In the genomic region with DNA sequence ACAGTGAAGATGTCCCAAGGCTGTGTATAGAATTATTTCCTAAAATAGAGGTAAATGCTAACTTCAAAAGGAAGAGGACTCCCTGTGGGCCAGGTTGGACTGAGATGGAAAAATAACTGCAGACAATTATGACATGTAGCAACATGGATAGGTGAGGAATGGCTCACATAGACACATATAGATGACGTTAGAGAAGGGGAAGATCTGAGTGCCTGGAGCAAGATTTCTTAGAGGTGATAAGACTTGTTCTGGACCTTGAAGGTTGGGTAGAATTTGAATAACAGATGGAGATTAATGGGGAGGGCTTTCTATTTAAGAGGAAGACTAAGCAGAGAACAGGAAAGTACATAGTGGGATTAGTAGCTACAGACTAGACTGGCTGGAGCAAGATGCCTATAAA, we compare ENCODE assay signal across 20 cellular contexts.
"Had no signal": no experiment of that assay in that cellular context is flagged by ENCODE, and none has a peak within 500 bp of the region (broad histone marks: within the 10 kb centered on the region; RNA-seq: fewer than 3 reads in every experiment).

No MANE protein-coding gene starts in this region.

- H3K4me3 Mint-ChIP-seq: dendritic cell treated with granulocyte-macrophage colony-stimulating factor and Interleukin-4, amounts not matched to agents 40 ng/mL and 50 ng/mL, for 4 days; effector memory CD8-positive, alpha-beta T cell; naive B cell; neural crest cell had no signal

- H3K27me3 ChIP-seq: heart right ventricle, right atrium auricular region, sigmoid colon, stomach had no signal

- H3K36me3 ChIP-seq: heart right ventricle, right atrium auricular region, sigmoid colon, stomach, thoracic aorta had no signal

- H3K9me3 Mint-ChIP-seq: dendritic cell treated with granulocyte-macrophage colony-stimulating factor and Interleukin-4, amounts not matched to agents 40 ng/mL and 50 ng/mL, for 4 days; effector memory CD8-positive, alpha-beta T cell; naive B cell had no signal

- H3K4me1 Mint-ChIP-seq: naive B cell had no signal

- H3K27ac Mint-ChIP-seq: dendritic cell treated with granulocyte-macrophage colony-stimulating factor and Interleukin-4, amounts not matched to agents 40 ng/mL and 50 ng/mL, for 4 days; naive B cell had no signal

- H3K27me3 Mint-ChIP-seq: dendritic cell treated with granulocyte-macrophage colony-stimulating factor and Interleukin-4, amounts not matched to agents 40 ng/mL and 50 ng/mL, for 4 days; effector memory CD8-positive, alpha-beta T cell; naive B cell had no signal

- H3K4me3 ChIP-seq: heart right ventricle, lung, right atrium auricular region, sigmoid colon, skin epidermis, stomach, thoracic aorta had no signal

- FAIRE-seq: frontal cortex had no signal

- H3K36me3 Mint-ChIP-seq: naive B cell had no signal

- ATAC-seq: effector memory CD8-positive, alpha-beta T cell; heart right ventricle; left cardiac atrium; left ventricle myocardium superior had no signal

- DNase-seq: effector memory CD8-positive, alpha-beta T cell; erythroblast; heart right ventricle; kidney; left cardiac atrium; left ventricle myocardium superior; mesendoderm; naive B cell; posterior cingulate gyrus; sigmoid colon; stimulated activated naive CD4-positive, alpha-beta T cell; stomach; substantia nigra had no signal
